ENCODE assay signal across 13 cellular contexts in the genomic region with DNA sequence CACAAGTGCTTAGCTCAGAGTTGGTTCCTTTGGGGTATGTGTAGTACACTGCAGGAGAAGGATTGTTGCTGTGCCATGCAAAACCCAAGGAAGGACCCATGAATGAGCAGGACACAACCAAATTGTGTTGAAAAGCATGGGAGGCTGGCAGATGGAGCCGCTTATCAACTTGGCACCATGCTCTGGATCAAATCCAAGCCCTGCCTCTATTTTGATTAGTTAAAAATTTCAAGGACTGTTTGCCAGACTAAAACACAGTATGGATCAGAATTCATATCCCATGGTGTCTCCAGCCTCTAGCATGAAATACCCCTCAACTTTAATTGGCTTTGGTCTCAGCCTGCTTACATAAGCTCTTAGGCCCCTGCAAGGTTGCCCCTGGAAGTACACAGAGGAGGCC. TPM values are rescaled to one million over a fixed set of nuclear protein-coding genes. Genes with fewer than 3 reads are reported as not detected.
"Had no signal": no experiment of that assay in that cellular context is flagged by ENCODE, and none has a peak within 500 bp of the region (broad histone marks: within the 10 kb centered on the region; RNA-seq: fewer than 3 reads in every experiment).

No MANE protein-coding gene starts in this region.

- H3K4me3 ChIP-seq: coronary artery, heart left ventricle, thyroid gland, uterus had no signal

- H3K4me1 ChIP-seq: thyroid gland, uterus had no signal

- H3K36me3 ChIP-seq: heart left ventricle, thyroid gland, uterus had no signal

- H3K27ac ChIP-seq: coronary artery, heart left ventricle, thyroid gland, uterus had no signal

- DNase-seq: activated B cell treated with CpG ODN at 0.5 μM for 24 hours; activated CD4-positive, alpha-beta T cell treated with anti-CD3 and anti-CD28 coated beads, Interleukin-2, amount 10 ng/mL, durations not matched to agents 24 days and 14 days; activated naive CD4-positive, alpha-beta T cell treated with Interleukin-2 at 50 U/mL for 16 hours; activated naive CD8-positive, alpha-beta T cell treated with anti-CD3 and anti-CD28 coated beads, Interleukin-2, amount 50 U/mL, for 24 hours; effector CD8-positive, alpha-beta T cell; nephron progenitor cell; stimulated activated CD4-positive, alpha-beta T cell treated with anti-CD3 and anti-CD28 coated beads, Interleukin-15, amount 100 ng/mL, for 24 hours; stimulated activated CD4-positive, alpha-beta T cell treated with anti-CD3 and anti-CD28 coated beads, Interleukin-4, amount 100 ng/mL, for 4 hours; thyroid gland; uterus had no signal

- H3K9me3 ChIP-seq: heart left ventricle, thyroid gland, uterus had no signal

- H3K27me3 ChIP-seq: thyroid gland, uterus had no signal

- ATAC-seq: activated naive CD8-positive, alpha-beta T cell treated with anti-CD3 and anti-CD28 coated beads, Interleukin-2, amount 50 U/mL, for 24 hours had no signal

RNA-seq across cellular contexts. Expression of a gene that starts 27.8 kb away (rescaled TPM):
- polyA plus RNA-seq: fibroblast of lung, heart left ventricle had no signal
